ENCODE assay signal across 21 cellular contexts in genomic region chr7:41820117-41820671, GRCh38.
DNase-seq lines count a peak whose midpoint lies in the region; ATAC-seq, FAIRE-seq and TF ChIP-seq lines count a peak whose summit lies in the region.
"Had no signal": no experiment of that assay in that cellular context is flagged by ENCODE, and none has a peak within 500 bp of the region (broad histone marks: within the 10 kb centered on the region; RNA-seq: fewer than 3 reads in every experiment).

No MANE protein-coding gene starts in this region.

- H3K4me3 Mint-ChIP-seq in chondrocyte (ENCODE audit: unreplicated experiment) (no peak overlapping the region), osteocyte (ENCODE audit: unreplicated experiment) (no peak overlapping the region)
- H3K4me3 Mint-ChIP-seq: CD4-positive, CD25-positive, alpha-beta regulatory T cell had no signal

- H3K9ac ChIP-seq in IMR-90 (ENCODE audit: low read depth, low read length) (no peak overlapping the region), kidney (ENCODE audit: low read length in 2 of 2) (no peak overlapping the region)
- H3K9ac ChIP-seq: BLaER1 had no signal

- H3K9me1 ChIP-seq in IMR-90 (ENCODE audit: insufficient read depth, low read length) = peaks cover 5% of the 10 kb centered on the region

- H2BK120ac ChIP-seq in IMR-90 (ENCODE audit: low read depth, low read length) = no peak overlapping the region

- intact Hi-C loops in IMR-90 (cut with micrococcal nuclease) (no loop called here), kidney (cut with DNase I) (no loop called here)

- H3K27ac ChIP-seq in IMR-90 (ENCODE audit: insufficient read depth, low read length) (no peak overlapping the region), Peyer's patch (no peak overlapping the region), kidney (ENCODE audit: low read depth in 2 of 2, low read length in 2 of 2) (no peak overlapping the region)
- H3K27ac ChIP-seq: BLaER1, HL-60 had no signal

- 0 out of 2 replicates have a peak overlapping the region, but pooled peaks have one; percentile 49 for H3K4ac ChIP-seq in IMR-90 (ENCODE audit: low read depth, low read length)

- H3K9me3 Mint-ChIP-seq in chondrocyte (ENCODE audit: low read depth) (peaks cover 14% of the 10 kb centered on the region), osteocyte (ENCODE audit: unreplicated experiment) (peaks cover 11% of the 10 kb centered on the region)

- TF ChIP-seq RAD21 in IMR-90 (IDR thresholded peaks at IDR 0.05; ENCODE audit: low read length) = no peak

- BruUV-seq in IMR-90 (replicated peaks; lab: Mats Ljungman, UMichigan) = no TSS peak

- H3K23ac ChIP-seq in IMR-90 (ENCODE audit: low read depth, low read length) = no peak overlapping the region

- CTCF ChIA-PET in IMR-90 (lab: Yijun Ruan, JAX) = no interaction called here

- H3K18ac ChIP-seq in IMR-90 (ENCODE audit: low read depth, low read length) = no peak overlapping the region; the same call in 1 of the 2 replicates

- H3K27me3 ChIP-seq in IMR-90 (ENCODE audit: control insufficient read depth, insufficient read depth, low read length) (no peaks in the 10 kb centered on the region), Peyer's patch (no peaks in the 10 kb centered on the region)
- H3K27me3 ChIP-seq: BLaER1 had no signal

- no peak overlapping the region for H4K8ac ChIP-seq in IMR-90 (ENCODE audit: low read depth in 2 of 2, low read length in 2 of 2)

- H3K4me3 ChIP-seq in IMR-90 (ENCODE audit: insufficient read depth, low read depth, low read length) (no peak overlapping the region), Peyer's patch (no peak overlapping the region), kidney (ENCODE audit: low read length in 2 of 2) (no peak overlapping the region)
- H3K4me3 ChIP-seq: BLaER1, GM12878 had no signal

- H4K20me1 ChIP-seq in IMR-90 (ENCODE audit: insufficient read depth, low read length) = no peaks in the 10 kb centered on the region
- H4K20me1 ChIP-seq: BLaER1 had no signal

- no peak overlapping the region for H2BK15ac ChIP-seq in IMR-90 (ENCODE audit: low read depth, low read length)

- in situ Hi-C loops in IMR-90 (cut with MboI; ENCODE audit: low sequenced_read_pairs) = no loop called here

- no peak overlapping the region for H2AK5ac ChIP-seq in IMR-90 (ENCODE audit: low read depth, low read length)

- no peak overlapping the region for H2BK20ac ChIP-seq in IMR-90 (ENCODE audit: low read depth, low read length)

- no peaks in the 10 kb centered on the region; the same call in 1 of the 2 replicates for H3K9me3 ChIP-seq in IMR-90 (ENCODE audit: control insufficient read depth, insufficient read depth, low read length)
- no peaks in the 10 kb centered on the region for H3K9me3 ChIP-seq in Peyer's patch
- no peaks in the 10 kb centered on the region for H3K9me3 ChIP-seq in kidney (ENCODE audit: control insufficient read depth in 1 of 2, low read length in 2 of 2)

- no peak overlapping the region for H4K91ac ChIP-seq in IMR-90 (ENCODE audit: insufficient read depth, low read depth, low read length)

- H3K4me1 ChIP-seq in IMR-90 (ENCODE audit: control insufficient read depth, insufficient read depth, low read length) (peaks cover 8% of the 10 kb centered on the region), Peyer's patch (no peaks in the 10 kb centered on the region), kidney (ENCODE audit: control insufficient read depth in 1 of 2, insufficient read depth in 1 of 2, low read depth in 1 of 2, low read length in 2 of 2) (no peaks in the 10 kb centered on the region)

- TF ChIP-seq POLR2A in IMR-90 (IDR thresholded peaks at IDR 0.05; ENCODE audit: low read depth, low read length) (no peak), Peyer's patch (IDR thresholded peaks at IDR 0.05) (no peak)

- no peaks in the 10 kb centered on the region for H3K27me3 Mint-ChIP-seq in chondrocyte (ENCODE audit: low read depth)
- no peaks in the 10 kb centered on the region for H3K27me3 Mint-ChIP-seq in osteocyte (ENCODE audit: unreplicated experiment)
- H3K27me3 Mint-ChIP-seq: CD4-positive, CD25-positive, alpha-beta regulatory T cell had no signal

- TF ChIP-seq CTCF in IMR-90 (conservative IDR thresholded peaks at IDR 0.05; ENCODE audit: low read depth, low read length) = no peak
- TF ChIP-seq CTCF in chondrocyte (IDR thresholded peaks at IDR 0.05) = no peak
- no peak for TF ChIP-seq CTCF in osteocyte (IDR thresholded peaks at IDR 0.05)
- TF ChIP-seq CTCF in Peyer's patch (IDR thresholded peaks at IDR 0.05) = no peak
- TF ChIP-seq CTCF in kidney (IDR thresholded peaks at IDR 0.05; ENCODE audit: borderline replicate concordance, extremely low read depth, insufficient read depth) = no peak

- H3K79me1 ChIP-seq in IMR-90 (ENCODE audit: low read depth in 1 of 2, low read length in 2 of 2) = no peaks in the 10 kb centered on the region

- no peaks in the 10 kb centered on the region for H3K36me3 ChIP-seq in IMR-90 (ENCODE audit: control insufficient read depth, insufficient read depth, low read length)
- H3K36me3 ChIP-seq in Peyer's patch = no peaks in the 10 kb centered on the region
- H3K36me3 ChIP-seq in kidney (ENCODE audit: control insufficient read depth in 1 of 2, insufficient read depth in 2 of 2, low read length in 2 of 2) = no peaks in the 10 kb centered on the region
- H3K36me3 ChIP-seq: BLaER1 had no signal

- ATAC-seq in IMR-90 (ENCODE audit: low read depth) = no peak
- ATAC-seq: GM12878, SK-N-SH treated with all-trans-retinoic acid at 6 μM for 48 hours had no signal

- H3K36me3 Mint-ChIP-seq in chondrocyte (ENCODE audit: low read depth) = peaks cover 14% of the 10 kb centered on the region
- H3K36me3 Mint-ChIP-seq in osteocyte (ENCODE audit: unreplicated experiment) = peaks cover 11% of the 10 kb centered on the region
- H3K36me3 Mint-ChIP-seq: CD4-positive, CD25-positive, alpha-beta regulatory T cell had no signal

- peak overlapping the region; percentile 5 for H2BK5ac ChIP-seq in IMR-90 (ENCODE audit: low read depth, low read length, poor library complexity, severe bottlenecking)

- FAIRE-seq in kidney (lab: Jason Lieb, UNC) = no peak
- FAIRE-seq: D721Med, GM12878, H1 had no signal

- no peak overlapping the region for H3K56ac ChIP-seq in IMR-90 (ENCODE audit: extremely low read depth, insufficient read depth, low read length)

- no peak overlapping the region for H3K14ac ChIP-seq in IMR-90 (replicated peaks; ENCODE audit: low read depth, low read length)

- WGBS in IMR-90 (ENCODE audit: extremely low coverage in 2 of 2, insufficient read length in 1 of 2), 2 experiments = 80% methylated on average over 1 of the region's 2 CpGs; no CpG with 5 or more reads in 1 of the 2 experiments

- POLR2A ChIA-PET in IMR-90 (lab: Charles Lee; ENCODE audit: unreplicated experiment) = no interaction called here

- no peak overlapping the region for H3K4me2 ChIP-seq in IMR-90 (ENCODE audit: low read depth, low read length)
- H3K4me2 ChIP-seq: BLaER1 had no signal

- H2AK9ac ChIP-seq in IMR-90 (replicated peaks; ENCODE audit: low read depth, low read length, poor library complexity) = no peak overlapping the region

- DNase-seq in EH (ENCODE audit: low read depth) = peak; percentile 57
- DNase-seq in IMR-90 = no peak
- no peak for DNase-seq in chondrocyte (ENCODE audit: low spot score)
- DNase-seq in osteocyte (ENCODE audit: extremely low spot score, unreplicated experiment) = no peak
- DNase-seq in NCI-H1417 (lab: John Stamatoyannopoulos, UW) = no peak
- no peak for DNase-seq in Peyer's patch
- no peak for DNase-seq in kidney
- DNase-seq in SKM-1 (lab: John Stamatoyannopoulos, UW; ENCODE audit: unreplicated experiment) = no peak
- DNase-seq: CD4-positive, CD25-positive, alpha-beta regulatory T cell; GDM1; HCEC 1CT; Kasumi-1; NCI-H1105 treated with DMSO at 0.1 percent for 48 hours; NCI-H2029 treated with DMSO at 0.1 percent for 48 hours; NCI-H69 had no signal

- H3K4me1 Mint-ChIP-seq in chondrocyte (ENCODE audit: low read depth) (peaks cover 78% of the 10 kb centered on the region), osteocyte (ENCODE audit: unreplicated experiment) (peaks cover 82% of the 10 kb centered on the region)

- dilution Hi-C loops in IMR-90 (cut with HindIII; ENCODE audit: low sequenced_read_pairs, unreplicated experiment) = no loop called here

- no peak overlapping the region for H2AFZ ChIP-seq in IMR-90 (replicated peaks; ENCODE audit: low read length, poor library complexity)

- H3K27ac Mint-ChIP-seq in chondrocyte (ENCODE audit: unreplicated experiment) = peak overlapping the region; percentile 90
- H3K27ac Mint-ChIP-seq in osteocyte (ENCODE audit: unreplicated experiment) = peak overlapping the region; percentile 91

- no peak overlapping the region; the same call in 1 of the 2 replicates for H4K5ac ChIP-seq in IMR-90 (ENCODE audit: low read depth, low read length)

TF ChIP-seq in IMR-90, 13 proteins besides CTCF, POLR2A, EP300 and RAD21:
- no peak for TF ChIP-seq FOS (IDR thresholded peaks at IDR 0.05; ENCODE audit: low read depth, low read length)
- TF ChIP-seq MAZ (IDR thresholded peaks at IDR 0.05; ENCODE audit: borderline replicate concordance, low read depth, low read length) = no peak
- TF ChIP-seq NFE2L2 (IDR thresholded peaks at IDR 0.05; ENCODE audit: low read depth, low read length) = no peak
- no peak for TF ChIP-seq RCOR1 (IDR thresholded peaks at IDR 0.05; ENCODE audit: insufficient replicate concordance, low read length)
- no peak for TF ChIP-seq CHD1 (IDR thresholded peaks at IDR 0.05; ENCODE audit: low read depth, low read length)
- no peak for TF ChIP-seq MXI1 (IDR thresholded peaks at IDR 0.05; ENCODE audit: borderline replicate concordance, low read depth, low read length)
- TF ChIP-seq RFX5 (IDR thresholded peaks at IDR 0.05; ENCODE audit: low read depth, low read length) = no peak
- no peak for TF ChIP-seq MAFK (IDR thresholded peaks at IDR 0.05; ENCODE audit: low read depth, low read length)
TF ChIP-seq in IMR-90: peak in this region for 0.
